Comparison of ENCODE assay signal across 20 cellular contexts in the genomic region with DNA sequence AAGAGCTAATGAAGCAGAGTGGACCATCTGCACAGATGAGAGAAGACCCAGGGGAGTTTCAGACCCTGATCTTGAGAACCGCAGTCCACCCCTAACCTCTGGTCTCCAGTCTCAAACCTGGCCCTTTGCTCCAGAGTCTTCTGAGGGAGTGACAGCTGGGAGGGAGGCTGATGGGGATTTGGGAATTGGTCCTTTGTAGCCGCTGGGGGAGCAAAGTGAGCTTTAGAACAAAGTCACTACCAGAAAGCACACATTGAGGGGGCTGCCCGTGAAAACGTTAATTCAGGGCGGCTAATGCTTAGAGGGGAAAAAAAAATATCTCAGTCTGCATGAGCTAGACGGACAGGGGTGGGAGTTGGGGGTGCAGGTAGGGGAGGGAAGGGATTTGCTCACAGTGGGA.
DNase-seq lines count a peak whose midpoint lies in the region; ATAC-seq and TF ChIP-seq lines count a peak whose summit lies in the region.
"Had no signal": no experiment of that assay in that cellular context is flagged by ENCODE, and none has a peak within 500 bp of the region (broad histone marks: within the 10 kb centered on the region; RNA-seq: fewer than 3 reads in every experiment).

No MANE protein-coding gene starts in this region.

- ATAC-seq in GM23338 (peak; percentile 2), HG03439 (IDR thresholded peaks at IDR 0.05; ENCODE audit: unreplicated experiment) (no peak)
- ATAC-seq: A549, HCT116 had no signal

- H3K9me2 ChIP-seq in GM23338 (ENCODE audit: insufficient read depth) (no peaks in the 10 kb centered on the region), PC-9 (ENCODE audit: insufficient read depth) (no peaks in the 10 kb centered on the region)

- H3K4me2 ChIP-seq in GM23338 (peak overlapping the region; percentile 72), PC-9 (no peak overlapping the region)
- H3K4me2 ChIP-seq: A549; BLaER1 treated with 17β-estradiol and CSF1 and Interleukin-3, amounts not matched to agents 10 nM and 100 nM had no signal

- H3K27me3 ChIP-seq in GM23338 (ENCODE audit: insufficient read depth) (no peaks in the 10 kb centered on the region), endodermal cell (ENCODE audit: control insufficient read depth, insufficient read depth, low read length, poor library complexity, severe bottlenecking) (no peaks in the 10 kb centered on the region), PC-9 (ENCODE audit: insufficient read depth, low read depth) (no peaks in the 10 kb centered on the region)
- H3K27me3 ChIP-seq: BLaER1 treated with 17β-estradiol and CSF1 and Interleukin-3, amounts not matched to agents 10 nM and 100 nM had no signal

- H3K27ac Mint-ChIP-seq in GM23338 = peak overlapping the region; percentile 94
- H3K27ac Mint-ChIP-seq in endodermal cell = peak overlapping the region; percentile 7
- peak overlapping the region in 2 of 3 experiments; percentile 35 to 58 for H3K27ac Mint-ChIP-seq in nephron

- H4K20me1 ChIP-seq in GM23338 (replicated peaks; ENCODE audit: insufficient read depth) (no peaks in the 10 kb centered on the region), PC-9 (ENCODE audit: insufficient read depth) (no peaks in the 10 kb centered on the region)
- H4K20me1 ChIP-seq: BLaER1 treated with 17β-estradiol and CSF1 and Interleukin-3, amounts not matched to agents 10 nM and 100 nM had no signal

- H3K9me3 ChIP-seq in endodermal cell (ENCODE audit: control insufficient read depth, low read length) (no peaks in the 10 kb centered on the region), PC-9 (ENCODE audit: insufficient read depth, low read depth) (no peaks in the 10 kb centered on the region)
- H3K9me3 ChIP-seq: A549; BLaER1 treated with 17β-estradiol and CSF1 and Interleukin-3, amounts not matched to agents 10 nM and 100 nM; neutrophil had no signal

- H3K4me1 Mint-ChIP-seq in GM23338 = peaks cover 59% of the 10 kb centered on the region
- H3K4me1 Mint-ChIP-seq in endodermal cell = peaks cover 68% of the 10 kb centered on the region
- peaks cover 58% of the 10 kb centered on the region for H3K4me1 Mint-ChIP-seq in nephron
- H3K4me1 Mint-ChIP-seq: central memory CD8-positive, alpha-beta T cell had no signal

- H3K79me2 ChIP-seq in GM23338 (replicated peaks; ENCODE audit: insufficient read depth) (peaks cover 46% of the 10 kb centered on the region), PC-9 (ENCODE audit: low read depth) (no peaks in the 10 kb centered on the region)

- no TSS peak for BruUV-seq in PC-9 (replicated peaks; lab: Mats Ljungman, UMichigan)

- H3K36me3 Mint-ChIP-seq in GM23338 (ENCODE audit: low read depth) (peaks cover 13% of the 10 kb centered on the region), endodermal cell (ENCODE audit: low read depth) (peaks cover 26% of the 10 kb centered on the region), nephron (ENCODE audit: low read depth) (peaks cover 8% of the 10 kb centered on the region)

- H3K9ac ChIP-seq in endodermal cell (ENCODE audit: extremely low read depth, low read length, poor library complexity, severe bottlenecking) = no peak overlapping the region
- H3K9ac ChIP-seq: BLaER1 treated with 17β-estradiol and CSF1 and Interleukin-3, amounts not matched to agents 10 nM and 100 nM had no signal

- H3K4me3 Mint-ChIP-seq in GM23338 (peak overlapping the region; percentile 84), endodermal cell (peak overlapping the region; percentile 54), nephron (peak overlapping the region; percentile 35 to 61 (median 54))
- H3K4me3 Mint-ChIP-seq: central memory CD8-positive, alpha-beta T cell had no signal

- CTCF ChIA-PET in PC-9 (lab: Charles Lee) = no interaction called here

- intact Hi-C loops in PC-9 (cut with micrococcal nuclease; ENCODE audit: unreplicated experiment) = no loop called here

- H3F3A ChIP-seq in GM23338 (replicated peaks; ENCODE audit: low read depth) (peaks cover 10% of the 10 kb centered on the region), PC-9 (ENCODE audit: insufficient read depth, low read depth) (peaks cover 32% of the 10 kb centered on the region)

- TF ChIP-seq CTCF in GM23338 (conservative IDR thresholded peaks at IDR 0.05; ENCODE audit: low read depth in 2 of 2) (no peak), endodermal cell (conservative IDR thresholded peaks at IDR 0.05) (no peak), nephron (IDR thresholded peaks at IDR 0.05; ENCODE audit: unreplicated experiment in 3 of 3) (no peak), PC-9 (conservative IDR thresholded peaks at IDR 0.05) (no peak)

- peak overlapping the region; percentile 51 for H3K4me3 ChIP-seq in GM23338
- peak overlapping the region; percentile 19 for H3K4me3 ChIP-seq in endodermal cell (ENCODE audit: low read length)
- H3K4me3 ChIP-seq in PC-9 = no peak overlapping the region
- H3K4me3 ChIP-seq: A549; BLaER1 treated with 17β-estradiol and CSF1 and Interleukin-3, amounts not matched to agents 10 nM and 100 nM had no signal

- peaks cover 37% of the 10 kb centered on the region for H3K4me1 ChIP-seq in GM23338 (ENCODE audit: insufficient read depth)
- H3K4me1 ChIP-seq in endodermal cell (ENCODE audit: control insufficient read depth, insufficient read depth, low read length) = peaks cover 32% of the 10 kb centered on the region
- peaks cover 26% of the 10 kb centered on the region for H3K4me1 ChIP-seq in PC-9 (replicated peaks; ENCODE audit: insufficient read depth)

- no peak for DNase-seq in GM23338 (ENCODE audit: low spot score)
- peak; percentile 67 for DNase-seq in NCI-H82 (lab: John Stamatoyannopoulos, UW)
- peak; percentile 70 for DNase-seq in endodermal cell
- DNase-seq in KG1 (lab: John Stamatoyannopoulos, UW) = no peak
- no peak for DNase-seq in NCI-H510A treated with DMSO at 0.1 percent for 48 hours (lab: John Stamatoyannopoulos, UW)
- DNase-seq in PC-9 = no peak
- DNase-seq: activated CD4-positive, alpha-beta T cell treated with anti-CD3 and anti-CD28 coated beads, Interleukin-2, amount 50 U/mL, for 4 hours; activated gamma-delta T cell treated with Interleukin-2 at 50 U/mL for 16 hours; effector memory CD4-positive, alpha-beta T cell; KBM-7; MV-4-11; NCI-H446; SIG-M5 had no signal

- H3K27me3 Mint-ChIP-seq in GM23338 (ENCODE audit: insufficient read depth, low read depth, poor library complexity) (peaks cover 4% of the 10 kb centered on the region), endodermal cell (ENCODE audit: insufficient read depth) (no peaks in the 10 kb centered on the region), nephron (ENCODE audit: low read depth) (peaks cover 3% of the 10 kb centered on the region)

- WGBS in endodermal cell (ENCODE audit: insufficient coverage in 1 of 2, insufficient read length in 1 of 2), 2 experiments = 52 to 67% methylated on average over 2 to 6 of the region's 6 CpGs

- no peak overlapping the region for H2AFZ ChIP-seq in GM23338
- no peak overlapping the region for H2AFZ ChIP-seq in PC-9

- H3K27ac ChIP-seq in GM23338 (ENCODE audit: low read depth) = peak overlapping the region; percentile 93
- H3K27ac ChIP-seq in endodermal cell (ENCODE audit: low read depth, low read length) = peak overlapping the region; percentile 91
- no peak overlapping the region for H3K27ac ChIP-seq in PC-9
- H3K27ac ChIP-seq: A549; BLaER1 treated with 17β-estradiol and CSF1 and Interleukin-3, amounts not matched to agents 10 nM and 100 nM; neutrophil had no signal

- POLR2A ChIA-PET in PC-9 (lab: Charles Lee; ENCODE audit: unreplicated experiment) = no interaction called here

- H3K9me3 Mint-ChIP-seq in GM23338 = no peaks in the 10 kb centered on the region
- H3K9me3 Mint-ChIP-seq in endodermal cell = no peaks in the 10 kb centered on the region
- no peaks in the 10 kb centered on the region for H3K9me3 Mint-ChIP-seq in nephron

- H3K36me3 ChIP-seq in GM23338 (ENCODE audit: insufficient read depth) (no peaks in the 10 kb centered on the region), endodermal cell (ENCODE audit: control insufficient read depth, insufficient read depth, low read length) (peaks cover 70% of the 10 kb centered on the region), PC-9 (ENCODE audit: low read depth) (no peaks in the 10 kb centered on the region)
- H3K36me3 ChIP-seq: BLaER1 treated with 17β-estradiol and CSF1 and Interleukin-3, amounts not matched to agents 10 nM and 100 nM; neutrophil had no signal

TF ChIP-seq in GM23338, 12 proteins besides CTCF, POLR2A, EP300 and RAD21 (continues in another document):
- TF ChIP-seq ZNF331 (CRISPR knock-in tag; IDR thresholded peaks at IDR 0.05; ENCODE audit: low read depth) = no peak
- no peak for TF ChIP-seq NANOG (IDR thresholded peaks at IDR 0.05; ENCODE audit: borderline replicate concordance)
- TF ChIP-seq, protein P1, sequence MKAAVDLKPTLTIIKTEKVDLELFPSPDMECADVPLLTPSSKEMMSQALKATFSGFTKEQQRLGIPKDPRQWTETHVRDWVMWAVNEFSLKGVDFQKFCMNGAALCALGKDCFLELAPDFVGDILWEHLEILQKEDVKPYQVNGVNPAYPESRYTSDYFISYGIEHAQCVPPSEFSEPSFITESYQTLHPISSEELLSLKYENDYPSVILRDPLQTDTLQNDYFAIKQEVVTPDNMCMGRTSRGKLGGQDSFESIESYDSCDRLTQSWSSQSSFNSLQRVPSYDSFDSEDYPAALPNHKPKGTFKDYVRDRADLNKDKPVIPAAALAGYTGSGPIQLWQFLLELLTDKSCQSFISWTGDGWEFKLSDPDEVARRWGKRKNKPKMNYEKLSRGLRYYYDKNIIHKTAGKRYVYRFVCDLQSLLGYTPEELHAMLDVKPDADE (IDR thresholded peaks at IDR 0.05) = no peak
- TF ChIP-seq CREB1 (CRISPR knock-in tag; IDR thresholded peaks at IDR 0.05; ENCODE audit: low read depth) = no peak

Comparison
In these comparisons a context has a peak if more than half of its experiments do, and no peak if none do; other contexts are left out.
1. DNase-seq: peak in NCI-H82 (single experiment) and endodermal cell (single experiment); none in GM23338 (single experiment), KG1 (single experiment), NCI-H510A treated with DMSO at 0.1 percent for 48 hours (single experiment) and PC-9 (0 of 2).
2. H3K27ac Mint-ChIP-seq: peak in every context shown above with its lines; median percentile 94 in GM23338; 46 in nephron; 7 in endodermal cell.
3. Peak in every context shown above with its lines, with median percentiles within 50 percentile points of each other: H3K4me3 Mint-ChIP-seq.